Comparison of ENCODE assay signal across 8 cellular contexts in genomic region chr20:63536997-63537524, GRCh38. TPM values are rescaled to one million over a fixed set of nuclear protein-coding genes. Genes with fewer than 3 reads are reported as not detected.
DNase-seq lines count a peak whose midpoint lies in the region; ATAC-seq and TF ChIP-seq lines count a peak whose summit lies in the region.

Gene PTK6, minus strand, starts transcription at chr20:63537376. Its CDS starts 62 bp downstream, at chr20:63537314.

- H3K4me1 Mint-ChIP-seq in activated CD4-positive, alpha-beta T cell treated with anti-CD3 and anti-CD28 coated beads for 36 hours = peaks cover 8% of the 10 kb centered on the region
- H3K4me1 Mint-ChIP-seq in activated CD8-positive, alpha-beta T cell treated with anti-CD3 and anti-CD28 coated beads, Interleukin-2, amount 10 ng/mL, durations not matched to agents 7 days and 5 days (ENCODE audit: low read depth) = peaks cover 19% of the 10 kb centered on the region

- no peaks in the 10 kb centered on the region for H3K27me3 Mint-ChIP-seq in activated CD4-positive, alpha-beta T cell treated with anti-CD3 and anti-CD28 coated beads for 36 hours
- H3K27me3 Mint-ChIP-seq in activated CD8-positive, alpha-beta T cell treated with anti-CD3 and anti-CD28 coated beads, Interleukin-2, amount 10 ng/mL, durations not matched to agents 7 days and 5 days (ENCODE audit: low read depth) = no peaks in the 10 kb centered on the region

- peak; percentile 13 for ATAC-seq in activated CD4-positive, alpha-beta T cell treated with anti-CD3 and anti-CD28 coated beads for 36 hours
- peak; percentile 8 for ATAC-seq in HG03354 (IDR thresholded peaks at IDR 0.05; ENCODE audit: poor library complexity, severe bottlenecking, unreplicated experiment)
- peak; percentile 15 for ATAC-seq in activated CD8-positive, alpha-beta T cell treated with anti-CD3 and anti-CD28 coated beads, Interleukin-2, amount 10 ng/mL, durations not matched to agents 7 days and 5 days

- peak within 1 kb of the TSS; percentile 2 for H3K4me3 ChIP-seq in iPS-18c (ENCODE audit: insufficient read depth, low read depth, low read length)
- peak within 1 kb of the TSS; percentile 28 to 50 (median 32) for H3K4me3 ChIP-seq in stomach

- no peak for TF ChIP-seq EP300 in stomach (IDR thresholded peaks at IDR 0.05)

- CTCF ChIA-PET in activated CD4-positive, alpha-beta T cell treated with anti-CD3 and anti-CD28 coated beads for 36 hours (lab: Charles Lee) = interaction anchor here (0.6 to 3.2 kb wide), 21 partner anchors 10 to 502 kb away, joined by 3 to 21 read pairs (median 3); partner anchors contain the start of genes ARFRP1, FNDC11, PPDPF and TPD52L2
- CTCF ChIA-PET in activated CD8-positive, alpha-beta T cell treated with anti-CD3 and anti-CD28 coated beads, Interleukin-2, amount 10 ng/mL, durations not matched to agents 7 days and 5 days (lab: Charles Lee) = interaction anchor here (0.6 to 3.2 kb wide), 37 partner anchors 8 to 549 kb away, joined by 3 to 39 read pairs (median 4); partner anchors contain the start of genes C20orf204, GMEB2, HELZ2 and LIME1

- peaks cover 0 to 61% (median 11%) of the 10 kb centered on the region in 3 donors for H3K27me3 ChIP-seq in stomach

- peaks cover 38 to 82% (median 61%) of the 10 kb centered on the region in 4 donors for H3K4me1 ChIP-seq in stomach

- H3K36me3 ChIP-seq in stomach = no peaks in the 10 kb centered on the region

- WGBS in stomach, 5 donors = 30 to 56% (median 32%) methylated on average over 18 to 29 of the region's 29 CpGs

- TF ChIP-seq POLR2A in stomach (IDR thresholded peaks at IDR 0.05) = no peak

- no peaks in the 10 kb centered on the region for H3K36me3 Mint-ChIP-seq in activated CD4-positive, alpha-beta T cell treated with anti-CD3 and anti-CD28 coated beads for 36 hours (ENCODE audit: low read depth)
- no peaks in the 10 kb centered on the region for H3K36me3 Mint-ChIP-seq in activated CD8-positive, alpha-beta T cell treated with anti-CD3 and anti-CD28 coated beads, Interleukin-2, amount 10 ng/mL, durations not matched to agents 7 days and 5 days (ENCODE audit: low read depth)

- H3K9me3 Mint-ChIP-seq in activated CD4-positive, alpha-beta T cell treated with anti-CD3 and anti-CD28 coated beads for 36 hours (ENCODE audit: low read depth) = no peaks in the 10 kb centered on the region
- H3K9me3 Mint-ChIP-seq in activated CD8-positive, alpha-beta T cell treated with anti-CD3 and anti-CD28 coated beads, Interleukin-2, amount 10 ng/mL, durations not matched to agents 7 days and 5 days (ENCODE audit: insufficient read depth) = no peaks in the 10 kb centered on the region

- H3K27ac Mint-ChIP-seq in activated CD4-positive, alpha-beta T cell treated with anti-CD3 and anti-CD28 coated beads for 36 hours = peak within 1 kb of the TSS; percentile 85
- H3K27ac Mint-ChIP-seq in activated CD8-positive, alpha-beta T cell treated with anti-CD3 and anti-CD28 coated beads, Interleukin-2, amount 10 ng/mL, durations not matched to agents 7 days and 5 days = peak within 1 kb of the TSS; percentile 84

- peak within 1 kb of the TSS; percentile 88 to 96 (median 90) for H3K27ac ChIP-seq in stomach

- peak; percentile 67 for DNase-seq in activated CD4-positive, alpha-beta T cell treated with anti-CD3 and anti-CD28 coated beads for 36 hours
- no peak for DNase-seq in activated CD4-positive, alpha-beta T cell treated with anti-CD3 and anti-CD28 coated beads for 4 hours
- DNase-seq in activated CD8-positive, alpha-beta T cell treated with anti-CD3 and anti-CD28 coated beads, Interleukin-2, amount 10 ng/mL, durations not matched to agents 7 days and 5 days = no peak
- DNase-seq in stomach (peak; percentile 84), superior temporal gyrus (ENCODE audit: extremely low spot score) (no peak), C1 segment of cervical spinal cord (lab: John Stamatoyannopoulos, UW) (no peak)

- intact Hi-C loops in activated CD4-positive, alpha-beta T cell treated with anti-CD3 and anti-CD28 coated beads for 36 hours (cut with DNase I, micrococcal nuclease) = loop anchor here (1.0 to 10.0 kb wide), 11 partner anchors 16 to 528 kb away; partner anchors contain the start of genes UCKL1 (in 2 of the 2), ABHD16B (in 1 of the 2), GMEB2 (in 1 of the 2) and PPDPF (in 1 of the 2)
- intact Hi-C loops in stomach (cut with DNase I; ENCODE audit: low total_unique reads) = loop anchor here (5.0 kb wide), 1 partner anchor 435 kb away; no protein-coding TSS in a partner anchor

- POLR2A ChIA-PET in activated CD4-positive, alpha-beta T cell treated with anti-CD3 and anti-CD28 coated beads for 36 hours (lab: Charles Lee) = interaction anchor here (0.6 to 1.1 kb wide), 4 partner anchors 16 to 328 kb away, joined by 3 to 5 read pairs (median 4); partner anchors contain the start of gene TPD52L2
- POLR2A ChIA-PET in activated CD8-positive, alpha-beta T cell treated with anti-CD3 and anti-CD28 coated beads, Interleukin-2, amount 10 ng/mL, durations not matched to agents 7 days and 5 days (lab: Charles Lee) = interaction anchor here (0.6 to 3.4 kb wide), 11 partner anchors 14 to 718 kb away, joined by 3 to 22 read pairs (median 3); partner anchors contain the start of genes PPDPF, TPD52L2 and UCKL1

- H3K4me3 Mint-ChIP-seq in activated CD4-positive, alpha-beta T cell treated with anti-CD3 and anti-CD28 coated beads for 36 hours = peak within 1 kb of the TSS; percentile 68
- peak within 1 kb of the TSS; percentile 63 for H3K4me3 Mint-ChIP-seq in activated CD8-positive, alpha-beta T cell treated with anti-CD3 and anti-CD28 coated beads, Interleukin-2, amount 10 ng/mL, durations not matched to agents 7 days and 5 days

- no peak for TF ChIP-seq CTCF in stomach (IDR thresholded peaks at IDR 0.05)

- H3K9me3 ChIP-seq in iPS-18c (ENCODE audit: control insufficient read depth, insufficient read depth, low read length) (no peaks in the 10 kb centered on the region), stomach (no peaks in the 10 kb centered on the region)

RNA-seq across cellular contexts. Expression of gene PTK6, which starts in this region (rescaled TPM):
- total RNA-seq in activated CD4-positive, alpha-beta T cell treated with anti-CD3 and anti-CD28 coated beads for 36 hours = under 1 TPM; 0.25 to 0.48 TPM
- total RNA-seq in activated CD8-positive, alpha-beta T cell treated with anti-CD3 and anti-CD28 coated beads, Interleukin-2, amount 10 ng/mL, durations not matched to agents 7 days and 5 days = under 1 TPM in 1 of 2 experiments, not detected in 1; 0.34 TPM
- 10 to 100 TPM; 10.3 to 98.5 (median 22.2) TPM for total RNA-seq in stomach
- 10 to 100 TPM in 2 of 3 donors, 1 to 10 TPM in 1; 7.7 to 32.5 (median 23.6) TPM for polyA plus RNA-seq in stomach

Comparison
In these comparisons a context has a peak if more than half of its experiments do, and no peak if none do; other contexts are left out.
1. RNA of gene PTK6 (total RNA-seq): 10.3 to 98.5 TPM in stomach; 0.25 to 0.48 TPM in activated CD4-positive, alpha-beta T cell treated with anti-CD3 and anti-CD28 coated beads for 36 hours and 0.34 TPM in activated CD8-positive, alpha-beta T cell treated with anti-CD3 and anti-CD28 coated beads, Interleukin-2, amount 10 ng/mL, durations not matched to agents 7 days and 5 days; every median in the first group is over 4 times any median in the second.
2. Peak in DNase-seq and ATAC-seq in activated CD4-positive, alpha-beta T cell treated with anti-CD3 and anti-CD28 coated beads for 36 hours; RNA of the gene not detected or under 1 TPM.
3. Peak in ATAC-seq in activated CD8-positive, alpha-beta T cell treated with anti-CD3 and anti-CD28 coated beads, Interleukin-2, amount 10 ng/mL, durations not matched to agents 7 days and 5 days; RNA of the gene not detected or under 1 TPM.
4. Peak in every context shown above with its lines, with median percentiles within 50 percentile points of each other: ATAC-seq.